ENCODE assay signal across 8 cellular contexts in the genomic region with DNA sequence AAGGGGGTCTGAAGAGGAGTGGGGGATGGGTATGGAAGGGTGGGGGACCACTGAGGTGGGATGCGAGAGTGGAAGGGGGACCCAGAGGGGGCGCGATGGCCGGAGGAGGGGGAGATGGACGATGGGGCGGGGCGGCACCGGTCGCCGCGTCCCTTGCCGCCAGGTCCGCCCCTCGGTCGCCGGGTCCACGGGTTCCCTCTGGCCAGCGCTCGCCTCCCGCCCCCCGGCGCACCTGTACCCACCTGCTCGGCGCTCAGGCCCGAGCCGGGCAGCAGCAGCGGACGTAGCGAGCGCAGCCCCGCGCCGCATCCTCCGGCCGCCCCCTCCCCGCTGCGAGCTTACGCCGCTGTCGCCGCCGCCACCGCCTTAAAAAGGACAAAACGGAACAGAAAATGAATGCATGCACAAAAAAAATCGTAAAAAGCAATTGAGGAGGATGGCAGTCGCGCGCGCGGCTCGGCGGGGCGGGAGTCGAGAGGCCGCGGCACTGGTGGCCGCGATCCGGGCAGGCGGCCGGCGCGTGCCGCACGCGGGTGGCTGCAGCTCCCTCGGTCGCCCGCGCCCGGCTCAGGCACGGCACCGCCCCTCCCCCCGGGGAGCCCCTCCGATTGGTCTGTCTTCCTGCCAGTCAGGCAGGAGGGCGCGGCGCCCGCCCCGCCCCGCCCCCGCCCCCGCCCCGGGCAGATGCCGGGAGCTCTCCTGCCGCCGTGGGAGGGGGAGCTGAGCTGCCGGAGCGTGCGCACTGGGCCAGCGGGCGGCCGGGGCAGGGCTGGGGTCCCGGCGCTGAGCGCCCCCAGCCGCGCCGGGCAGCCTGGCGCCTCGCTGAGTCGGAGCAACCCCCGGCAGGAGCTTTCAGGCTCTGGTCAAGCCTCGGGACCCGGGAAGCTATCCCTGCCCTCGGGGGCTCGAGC. TPM values are rescaled to one million over a fixed set of nuclear protein-coding genes. Genes with fewer than 3 reads are reported as not detected.
DNase-seq lines count a peak whose midpoint lies in the region; TF ChIP-seq lines count a peak whose summit lies in the region.

A gene (minus strand): TSS at position 539 of the 911 bp plus-strand sequence. CDS start 87,699 bp downstream, outside the sequence.

- DNase-seq in GM12864 (ENCODE audit: low read depth) (peak; percentile 40), GOT3 (lab: John Stamatoyannopoulos, UW) (peak; percentile 9), NCI-H1092 treated with DMSO at 0.1 percent for 48 hours (lab: John Stamatoyannopoulos, UW) (peak; percentile 75), dermis microvascular lymphatic vessel endothelial cell (ENCODE audit: low read depth in 2 of 2) (peak; percentile 36 to 76), medulla oblongata (ENCODE audit: extremely low spot score) (peak; percentile 79), SJCRH30 (no peak)
- peak; percentile 83 for DNase-seq in activated CD4-positive, alpha-beta T cell treated with anti-CD3 and anti-CD28 coated beads, Interleukin-2, amount 50 U/mL, for 1 hour
- peak; percentile 74 for DNase-seq in stimulated activated CD8-positive, alpha-beta memory T cell treated with anti-CD3 and anti-CD28 coated beads, Interleukin-15, amount 100 ng/mL, for 1 hour (ENCODE audit: low read depth)

- no peaks in the 10 kb centered on the region for H3K9me3 ChIP-seq in SJCRH30 (replicated peaks)

- no peaks in the 10 kb centered on the region for H3K4me1 ChIP-seq in SJCRH30

- H3K27ac ChIP-seq in SJCRH30 = no peak within 1 kb of the TSS

- H3K4me3 ChIP-seq in GM12864 (ENCODE audit: low read depth, low read length) = peak within 1 kb of the TSS; percentile 79
- no peak within 1 kb of the TSS for H3K4me3 ChIP-seq in SJCRH30

- H3K36me3 ChIP-seq in SJCRH30 = no peaks in the 10 kb centered on the region

- peaks cover 8% of the 10 kb centered on the region; the same call in 1 of the 2 replicates for H3K27me3 ChIP-seq in SJCRH30

- no peak for TF ChIP-seq CTCF in GM12864 (IDR thresholded peaks at IDR 0.05; ENCODE audit: low read depth, low read length, missing control alignments)

RNA-seq across cellular contexts. Expression of the gene that starts here (rescaled TPM):
- not detected in 2 replicates for total RNA-seq in dermis microvascular lymphatic vessel endothelial cell
- not detected in 2 replicates for total RNA-seq in SJCRH30 (2014; rRNA removed; shearing (Covaris generic))

Comparison
In these comparisons a context has a peak if more than half of its experiments do, and no peak if none do; other contexts are left out.
1. Peak in DNase-seq in dermis microvascular lymphatic vessel endothelial cell; RNA of the gene not detected or under 1 TPM.
2. DNase-seq: peak in GM12864 (single experiment), GOT3 (single experiment), NCI-H1092 treated with DMSO at 0.1 percent for 48 hours (single experiment), activated CD4-positive, alpha-beta T cell treated with anti-CD3 and anti-CD28 coated beads, Interleukin-2, amount 50 U/mL, for 1 hour (single experiment), medulla oblongata (single experiment) and stimulated activated CD8-positive, alpha-beta memory T cell treated with anti-CD3 and anti-CD28 coated beads, Interleukin-15, amount 100 ng/mL, for 1 hour (single experiment); none in SJCRH30 (0 of 2).